16 cellular contexts compared by ENCODE assay signal in the genomic region with DNA sequence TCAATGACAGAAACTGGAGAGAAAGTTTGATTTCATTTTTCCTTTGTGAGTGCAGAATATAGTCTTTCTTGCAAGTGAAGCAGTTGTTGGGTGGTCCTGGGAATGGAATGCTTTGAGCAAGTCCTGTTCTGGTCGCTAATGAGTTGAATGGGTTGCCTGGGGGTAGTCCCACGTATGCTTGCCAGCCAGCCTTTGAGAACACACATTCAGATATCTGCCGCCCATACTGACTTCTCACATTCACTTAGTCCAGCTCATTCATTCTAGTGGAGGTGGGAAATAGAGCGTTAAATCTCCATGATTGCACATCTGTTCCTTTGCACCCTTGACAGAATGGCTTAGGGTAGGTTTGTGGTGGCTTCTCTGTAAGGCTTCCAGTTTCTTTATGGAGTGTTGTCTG.
A peak's percentile ranks its signal among the peaks of the same experiment; 100 is the strongest.
DNase-seq lines count a peak whose midpoint lies in the region; ATAC-seq and TF ChIP-seq lines count a peak whose summit lies in the region.
"Had no signal": no experiment of that assay in that cellular context is flagged by ENCODE, and none has a peak within 500 bp of the region (broad histone marks: within the 10 kb centered on the region; RNA-seq: fewer than 3 reads in every experiment).

No MANE protein-coding gene starts in this region.

- H3K9ac ChIP-seq in neural progenitor cell: no peak overlapping the region
- H3K9ac ChIP-seq: BLaER1, GM23248 had no signal

- H3K9me3 ChIP-seq in neural progenitor cell (ENCODE audit: low read depth): no peaks in the 10 kb centered on the region
- no peaks in the 10 kb centered on the region for H3K9me3 ChIP-seq in BE2C
- H3K9me3 ChIP-seq: BLaER1, Caco-2 had no signal

- DNase-seq in ELF-1 (ENCODE audit: low read depth, low spot score) (peak; percentile 1), NCI-H446 treated with DMSO at 0.1 percent for 48 hours (lab: John Stamatoyannopoulos, UW) (peak; percentile 0), neural progenitor cell (ENCODE audit: low spot score) (peak; percentile 56), NCI-H526 (lab: John Stamatoyannopoulos, UW) (no peak), BE2C (no peak)
- DNase-seq: Caco-2; CD4-positive, CD25-positive, alpha-beta regulatory T cell; CD8-positive, alpha-beta T cell; DMS53; DMS79 treated with DMSO at 0.1 percent for 48 hours; GM23248; H7; HCEC 1CT had no signal

- H3K36me3 ChIP-seq in neural progenitor cell (no peaks in the 10 kb centered on the region), BE2C (no peaks in the 10 kb centered on the region)
- H3K36me3 ChIP-seq: BLaER1 had no signal

- peak overlapping the region; percentile 35 for H3K4me2 ChIP-seq in neural progenitor cell
- H3K4me2 ChIP-seq: BLaER1 had no signal

- no peak overlapping the region for H3K27ac Mint-ChIP-seq in neural progenitor cell
- H3K27ac Mint-ChIP-seq: CD4-positive, CD25-positive, alpha-beta regulatory T cell; CD8-positive, alpha-beta T cell had no signal

- H3K4me3 ChIP-seq in neural progenitor cell (no peak overlapping the region), BE2C (ENCODE audit: low read depth, low read length) (no peak overlapping the region)
- H3K4me3 ChIP-seq: BLaER1, GM23248 had no signal

- peaks cover 7% of the 10 kb centered on the region for H3K27me3 Mint-ChIP-seq in neural progenitor cell (ENCODE audit: insufficient read depth, low read depth)
- H3K27me3 Mint-ChIP-seq: CD4-positive, CD25-positive, alpha-beta regulatory T cell had no signal

- H3K4me1 Mint-ChIP-seq in neural progenitor cell: peaks cover 10% of the 10 kb centered on the region
- H3K4me1 Mint-ChIP-seq: CD4-positive, CD25-positive, alpha-beta regulatory T cell had no signal

- no peak overlapping the region for H3K27ac ChIP-seq in neural progenitor cell
- H3K27ac ChIP-seq: BLaER1, C4-2B, GM23248 had no signal

- no peaks in the 10 kb centered on the region for H3K79me2 ChIP-seq in neural progenitor cell (ENCODE audit: low read depth)

- ATAC-seq in GM21576 (IDR thresholded peaks at IDR 0.05; ENCODE audit: unreplicated experiment): no peak
- ATAC-seq: CD8-positive, alpha-beta T cell had no signal

- H3K9me3 Mint-ChIP-seq in neural progenitor cell: no peaks in the 10 kb centered on the region
- H3K9me3 Mint-ChIP-seq: CD8-positive, alpha-beta T cell had no signal

- no peak overlapping the region for H2AFZ ChIP-seq in neural progenitor cell (replicated peaks)
- H2AFZ ChIP-seq: GM23248 had no signal

- H3K4me1 ChIP-seq in neural progenitor cell (peaks cover 14% of the 10 kb centered on the region), BE2C (no peaks in the 10 kb centered on the region)
- H3K4me1 ChIP-seq: Caco-2 had no signal

- no peak for TF ChIP-seq CTCF in neural progenitor cell (IDR thresholded peaks at IDR 0.05)
- no peak for TF ChIP-seq CTCF in BE2C (IDR thresholded peaks at IDR 0.05; ENCODE audit: low read depth, low read length)

- H3K36me3 Mint-ChIP-seq in neural progenitor cell: no peaks in the 10 kb centered on the region
- H3K36me3 Mint-ChIP-seq: CD4-positive, CD25-positive, alpha-beta regulatory T cell; CD8-positive, alpha-beta T cell had no signal

- H3F3A ChIP-seq in neural progenitor cell (ENCODE audit: low read depth): no peaks in the 10 kb centered on the region

- no peak overlapping the region for H3K4me3 Mint-ChIP-seq in neural progenitor cell
- H3K4me3 Mint-ChIP-seq: CD4-positive, CD25-positive, alpha-beta regulatory T cell; CD8-positive, alpha-beta T cell had no signal

- H4K20me1 ChIP-seq in neural progenitor cell (ENCODE audit: low read depth): no peaks in the 10 kb centered on the region
- H4K20me1 ChIP-seq: BLaER1 had no signal

- H3K27me3 ChIP-seq in neural progenitor cell (no peaks in the 10 kb centered on the region), BE2C (no peaks in the 10 kb centered on the region)
- H3K27me3 ChIP-seq: BLaER1 had no signal

Comparison
In these comparisons a context has a peak if more than half of its experiments do, and no peak if none do; other contexts are left out.
1. DNase-seq: peak in ELF-1 (single experiment), NCI-H446 treated with DMSO at 0.1 percent for 48 hours (single experiment) and neural progenitor cell (single experiment); none in NCI-H526 (0 of 2) and BE2C (single experiment).